In genomic region chr17:59842901-59843652, GRCh38 we compare ENCODE assay signal across 9 cellular contexts. TPM values are rescaled to one million over a fixed set of nuclear protein-coding genes. Genes with fewer than 3 reads are reported as not detected.
DNase-seq lines count a peak whose midpoint lies in the region; ATAC-seq and TF ChIP-seq lines count a peak whose summit lies in the region.
"Had no signal": no experiment of that assay in that cellular context is flagged by ENCODE, and none has a peak within 500 bp of the region (broad histone marks: within the 10 kb centered on the region; RNA-seq: fewer than 3 reads in every experiment).

No MANE protein-coding gene starts in this region.

- peak overlapping the region; percentile 78 to 100 for H3K27ac ChIP-seq in mucosa of rectum (ENCODE audit: low read depth in 2 of 2, low read length in 2 of 2)
- H3K27ac ChIP-seq in testis, result peak overlapping the region; percentile 8 to 19
- H3K27ac ChIP-seq: SK-N-MC had no signal

- TF ChIP-seq CTCF in MCF 10A (IDR thresholded peaks at IDR 0.05; ENCODE audit: unreplicated experiment), result no peak
- no peak for TF ChIP-seq CTCF in testis (IDR thresholded peaks at IDR 0.05)

- peak overlapping the region in 1 of 2 donors; percentile 99 for H3K9ac ChIP-seq in mucosa of rectum (ENCODE audit: low read depth in 1 of 2, low read length in 2 of 2)

- no peaks in the 10 kb centered on the region for H3K9me3 Mint-ChIP-seq in MCF 10A (ENCODE audit: unreplicated experiment)

- peak overlapping the region; percentile 83 for H3K4me3 Mint-ChIP-seq in MCF 10A (ENCODE audit: unreplicated experiment)

- H3K4me1 ChIP-seq in mucosa of rectum (ENCODE audit: control insufficient read depth in 2 of 2, insufficient read depth in 2 of 2, low read length in 2 of 2), result peaks cover 38 to 42% of the 10 kb centered on the region in 2 donors
- peaks cover 22% of the 10 kb centered on the region for H3K4me1 ChIP-seq in testis

- H3K27me3 Mint-ChIP-seq in MCF 10A (ENCODE audit: insufficient read depth, unreplicated experiment), result no peaks in the 10 kb centered on the region

- H3K9me3 ChIP-seq in mucosa of rectum (ENCODE audit: control insufficient read depth in 2 of 2, low read length in 2 of 2) (no peaks in the 10 kb centered on the region), testis (no peaks in the 10 kb centered on the region)

- 92 to 94% methylated on average over 13 of the region's 13 CpGs for WGBS in testis, 2 donors

- POLR2A ChIA-PET in MCF 10A (lab: Yijun Ruan, JAX), result interaction anchor here (0.6 to 14.0 kb wide), 12 partner anchors 9 to 135 kb away, joined by 3 to 720 read pairs (median 12); partner anchors contain the start of genes PTRH2, RNFT1, RPS6KB1 and TUBD1

- H3K36me3 Mint-ChIP-seq in MCF 10A (ENCODE audit: insufficient read depth, unreplicated experiment), result peaks cover 100% of the 10 kb centered on the region

- CTCF ChIA-PET in MCF 10A (lab: Yijun Ruan, JAX), result interaction anchor here (0.6 to 2.4 kb wide), 3 partner anchors 10 to 91 kb away, joined by 4 to 5 read pairs (median 5); no protein-coding TSS in a partner anchor

- H3K4me3 ChIP-seq in mucosa of rectum (ENCODE audit: low read length in 2 of 2), result peak overlapping the region in 1 of 2 donors; percentile 32
- H3K4me3 ChIP-seq in testis, result no peak overlapping the region
- H3K4me3 ChIP-seq: SK-N-MC had no signal

- H3K27ac Mint-ChIP-seq in MCF 10A (ENCODE audit: low read depth, unreplicated experiment), result peak overlapping the region; percentile 98

- TF ChIP-seq POLR2A in testis (IDR thresholded peaks at IDR 0.05), result no peak

- peaks cover 24% of the 10 kb centered on the region for H3K4me1 Mint-ChIP-seq in MCF 10A (ENCODE audit: insufficient read depth, unreplicated experiment)

- intact Hi-C loops in MCF 10A (cut with micrococcal nuclease) (loop anchor here (1.0 kb wide), 2 partner anchors 57 to 90 kb away; no protein-coding TSS in a partner anchor), testis (cut with DNase I; ENCODE audit: low total_unique reads) (no loop called here)

- H3K27me3 ChIP-seq in mucosa of rectum (ENCODE audit: control insufficient read depth in 2 of 2, insufficient read depth in 2 of 2, low read length in 2 of 2) (no peaks in the 10 kb centered on the region), testis (no peaks in the 10 kb centered on the region)

- peak; percentile 87 for DNase-seq in DMS114 treated with DMSO at 0.1 percent for 48 hours (lab: John Stamatoyannopoulos, UW; ENCODE audit: unreplicated experiment)
- peak; percentile 92 for DNase-seq in HCEC 1CT
- DNase-seq in SW 1271 (lab: John Stamatoyannopoulos, UW), result peak; percentile 91 to 94
- peak; percentile 94 for DNase-seq in MCF 10A (ENCODE audit: unreplicated experiment)
- no peak for DNase-seq in testis
- no peak for DNase-seq in activated gamma-delta T cell (lab: John Stamatoyannopoulos, UW)

- BruUV-seq in MCF 10A (replicated peaks; lab: Mats Ljungman, UMichigan), result no TSS peak

- H3K36me3 ChIP-seq in mucosa of rectum (ENCODE audit: control insufficient read depth in 2 of 2, insufficient read depth in 2 of 2, low read length in 2 of 2) (peaks cover 21 to 22% of the 10 kb centered on the region in 2 donors), testis (ENCODE audit: low read depth, missing control alignments) (no peaks in the 10 kb centered on the region)

- ATAC-seq in GM21360 (IDR thresholded peaks at IDR 0.05; ENCODE audit: unreplicated experiment), result no peak

RNA-seq across cellular contexts. Expression of gene TUBD1, which starts 49.7 kb away (rescaled TPM):
- total RNA-seq in MCF 10A (2022) (4.4 and 5.2 TPM in 2 replicates), testis (10 to 100 TPM; 12.9 to 13.9 TPM)
- 7.8 TPM for polyA plus RNA-seq in testis (ENCODE audit: insufficient read depth, low read depth, low replicate concordance)

RNA-seq across cellular contexts. Expression of gene RPS6KB1, which starts 49.8 kb away (rescaled TPM):
- total RNA-seq in MCF 10A (2022), result 37.4 and 48.4 TPM in 2 replicates
- 10 to 100 TPM; 44.5 to 46.1 TPM for total RNA-seq in testis
- polyA plus RNA-seq in testis (ENCODE audit: insufficient read depth, low read depth, low replicate concordance), result 13.3 TPM

Comparison
In these comparisons a context has a peak if more than half of its experiments do, and no peak if none do; other contexts are left out.
1. DNase-seq: peak in DMS114 treated with DMSO at 0.1 percent for 48 hours (single experiment), HCEC 1CT (single experiment), SW 1271 (2 of 2) and MCF 10A (single experiment); none in testis (single experiment) and activated gamma-delta T cell (single experiment).